In the genomic region with DNA sequence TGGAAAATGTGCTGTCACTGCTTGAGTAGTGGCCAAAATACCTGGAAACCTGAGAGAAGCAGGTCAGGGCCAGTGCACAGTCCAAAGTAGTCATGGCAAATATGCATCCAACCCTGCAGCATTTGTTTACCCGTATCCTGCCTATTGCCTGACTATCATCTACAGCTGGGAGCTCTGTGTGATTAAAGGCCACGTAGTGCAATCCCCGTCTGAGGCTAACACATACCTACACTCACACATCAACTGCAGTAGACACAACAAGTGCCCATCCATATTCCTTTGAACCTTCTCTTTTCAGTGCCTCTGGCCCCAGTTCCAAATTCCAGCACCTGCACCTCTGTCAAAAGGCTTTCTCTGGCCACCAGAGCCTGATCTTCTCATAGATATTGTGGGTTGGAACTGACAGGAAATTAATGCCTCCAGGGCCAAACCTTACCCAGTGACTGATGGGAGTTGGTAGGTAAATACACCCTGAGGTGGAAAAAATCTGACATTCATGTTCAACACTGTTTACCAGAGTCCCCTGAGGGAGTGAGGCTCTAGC, we compare ENCODE assay signal across 26 cellular contexts.
"Had no signal": no experiment of that assay in that cellular context is flagged by ENCODE, and none has a peak within 500 bp of the region (broad histone marks: within the 10 kb centered on the region; RNA-seq: fewer than 3 reads in every experiment).

No MANE protein-coding gene starts in this region.

- H3K4me3 Mint-ChIP-seq: activated CD4-positive, alpha-beta memory T cell treated with anti-CD3 and anti-CD28 coated beads, Interleukin-2, amount 10 ng/mL, durations not matched to agents 7 days and 5 days; activated CD4-positive, alpha-beta T cell treated with anti-CD3 and anti-CD28 coated beads, Interleukin-2, amount 10 ng/mL, durations not matched to agents 7 days and 5 days; activated naive CD4-positive, alpha-beta T cell treated with anti-CD3 and anti-CD28 coated beads, Interleukin-2, amount 10 ng/mL, durations not matched to agents 7 days and 5 days; activated naive CD8-positive, alpha-beta T cell treated with anti-CD3 and anti-CD28 coated beads, Interleukin-2, amount 10 ng/mL, durations not matched to agents 7 days and 5 days; activated T-cell treated with anti-CD3 and anti-CD28 coated beads, Interleukin-2, amount 50 U/mL, for 24 hours; naive thymus-derived CD4-positive, alpha-beta T cell; WTC11 had no signal

- H3K36me3 ChIP-seq: ascending aorta, brain microvascular endothelial cell, esophagus muscularis mucosa, heart right ventricle, ovary, tibial nerve had no signal

- DNase-seq: activated CD4-positive, alpha-beta memory T cell treated with anti-CD3 and anti-CD28 coated beads, Interleukin-2, amount 10 ng/mL, durations not matched to agents 7 days and 5 days; activated CD4-positive, alpha-beta T cell treated with anti-CD3 and anti-CD28 coated beads for 1 hour; activated CD4-positive, alpha-beta T cell treated with anti-CD3 and anti-CD28 coated beads, Interleukin-2, amount 10 ng/mL, durations not matched to agents 7 days and 5 days; activated CD8-positive, alpha-beta memory T cell treated with anti-CD3 and anti-CD28 coated beads, Interleukin-2, amount 50 U/mL, for 48 hours; activated gamma-delta T cell; activated naive CD4-positive, alpha-beta T cell treated with anti-CD3 and anti-CD28 coated beads, Interleukin-2, amount 10 ng/mL, durations not matched to agents 7 days and 5 days; activated naive CD8-positive, alpha-beta T cell treated with anti-CD3 and anti-CD28 coated beads, Interleukin-2, amount 10 ng/mL, durations not matched to agents 7 days and 5 days; activated T-cell treated with anti-CD3 and anti-CD28 coated beads, Interleukin-2, amount 50 U/mL, for 24 hours; brain microvascular endothelial cell; central memory CD4-positive, alpha-beta T cell; dermis blood vessel endothelial cell; effector CD4-positive, alpha-beta T cell; foreskin melanocyte; heart right ventricle; left ventricle myocardium superior; midbrain; naive thymus-derived CD4-positive, alpha-beta T cell; ovary; psoas muscle; stimulated activated naive CD4-positive, alpha-beta T cell; T-helper 2 cell had no signal

- H3K27me3 ChIP-seq: ascending aorta, brain microvascular endothelial cell, ovary, tibial nerve had no signal

- H3K4me1 ChIP-seq: ascending aorta, esophagus muscularis mucosa, heart right ventricle, psoas muscle, tibial nerve had no signal

- ATAC-seq: heart right ventricle; left ventricle myocardium superior; naive thymus-derived CD4-positive, alpha-beta T cell; psoas muscle; WTC11 had no signal

- H3K9me3 Mint-ChIP-seq: activated CD4-positive, alpha-beta memory T cell treated with anti-CD3 and anti-CD28 coated beads, Interleukin-2, amount 10 ng/mL, durations not matched to agents 7 days and 5 days; activated CD4-positive, alpha-beta T cell treated with anti-CD3 and anti-CD28 coated beads, Interleukin-2, amount 10 ng/mL, durations not matched to agents 7 days and 5 days; activated naive CD4-positive, alpha-beta T cell treated with anti-CD3 and anti-CD28 coated beads, Interleukin-2, amount 10 ng/mL, durations not matched to agents 7 days and 5 days; activated T-cell treated with anti-CD3 and anti-CD28 coated beads, Interleukin-2, amount 50 U/mL, for 24 hours had no signal

- H3K36me3 Mint-ChIP-seq: activated naive CD4-positive, alpha-beta T cell treated with anti-CD3 and anti-CD28 coated beads, Interleukin-2, amount 10 ng/mL, durations not matched to agents 7 days and 5 days; activated naive CD8-positive, alpha-beta T cell treated with anti-CD3 and anti-CD28 coated beads, Interleukin-2, amount 10 ng/mL, durations not matched to agents 7 days and 5 days; WTC11 had no signal

- H3K27ac ChIP-seq: ascending aorta, brain microvascular endothelial cell, esophagus muscularis mucosa, heart right ventricle, ovary, psoas muscle, tibial nerve had no signal

- FAIRE-seq: urothelium cell line had no signal

- H3K9me3 ChIP-seq: ascending aorta, esophagus muscularis mucosa, heart right ventricle, ovary, psoas muscle, tibial nerve had no signal

- H3K27ac Mint-ChIP-seq: activated CD4-positive, alpha-beta memory T cell treated with anti-CD3 and anti-CD28 coated beads, Interleukin-2, amount 10 ng/mL, durations not matched to agents 7 days and 5 days; activated CD4-positive, alpha-beta T cell treated with anti-CD3 and anti-CD28 coated beads, Interleukin-2, amount 10 ng/mL, durations not matched to agents 7 days and 5 days; activated naive CD4-positive, alpha-beta T cell treated with anti-CD3 and anti-CD28 coated beads, Interleukin-2, amount 10 ng/mL, durations not matched to agents 7 days and 5 days; activated naive CD8-positive, alpha-beta T cell treated with anti-CD3 and anti-CD28 coated beads, Interleukin-2, amount 10 ng/mL, durations not matched to agents 7 days and 5 days; activated T-cell treated with anti-CD3 and anti-CD28 coated beads, Interleukin-2, amount 50 U/mL, for 24 hours; naive thymus-derived CD4-positive, alpha-beta T cell; WTC11 had no signal

- H3K4me3 ChIP-seq: ascending aorta, esophagus muscularis mucosa, heart right ventricle, ovary, psoas muscle, tibial nerve had no signal

- H3K4me1 Mint-ChIP-seq: activated CD4-positive, alpha-beta memory T cell treated with anti-CD3 and anti-CD28 coated beads, Interleukin-2, amount 10 ng/mL, durations not matched to agents 7 days and 5 days; naive thymus-derived CD4-positive, alpha-beta T cell had no signal
